ENCODE assay signal across 17 cellular contexts in genomic region chr7:94133460-94133859, GRCh38.
DNase-seq lines count a peak whose midpoint lies in the region; ATAC-seq and TF ChIP-seq lines count a peak whose summit lies in the region.
"Had no signal": no experiment of that assay in that cellular context is flagged by ENCODE, and none has a peak within 500 bp of the region (broad histone marks: within the 10 kb centered on the region; RNA-seq: fewer than 3 reads in every experiment).

No MANE protein-coding gene starts in this region.

- H3K4me2 ChIP-seq in osteoblast (ENCODE audit: insufficient read depth, low read length): peak overlapping the region; percentile 2

- H3K9me3 ChIP-seq in osteoblast (ENCODE audit: low read depth, low read length): no peaks in the 10 kb centered on the region
- H3K9me3 ChIP-seq: sigmoid colon, uterus had no signal

- TF ChIP-seq CTCF in osteoblast (IDR thresholded peaks at IDR 0.05; ENCODE audit: extremely low read depth, low read depth, low read length): no peak

- H3K4me3 ChIP-seq in osteoblast (ENCODE audit: insufficient read depth, low read length): no peak overlapping the region
- H3K4me3 ChIP-seq: K562, sigmoid colon, uterus had no signal

- ATAC-seq in GM18868 (IDR thresholded peaks at IDR 0.05; ENCODE audit: unreplicated experiment): peak; percentile 91
- ATAC-seq in HG02798 (IDR thresholded peaks at IDR 0.05; ENCODE audit: poor library complexity, unreplicated experiment): peak; percentile 65
- no peak for ATAC-seq in HG03097 (IDR thresholded peaks at IDR 0.05; ENCODE audit: low FRiP score, unreplicated experiment)
- ATAC-seq: activated CD4-positive, alpha-beta T cell treated with anti-CD3 and anti-CD28 coated beads for 36 hours; K562; left lobe of liver; natural killer cell; T-helper 17 cell had no signal

- no peaks in the 10 kb centered on the region for H3K36me3 ChIP-seq in osteoblast (ENCODE audit: insufficient read depth, low read length)
- H3K36me3 ChIP-seq: sigmoid colon, uterus had no signal

- no peaks in the 10 kb centered on the region for H3K79me2 ChIP-seq in osteoblast (ENCODE audit: insufficient read depth, low read length)

- peaks cover 25% of the 10 kb centered on the region for H3K4me1 ChIP-seq in osteoblast (ENCODE audit: insufficient read depth, low read length)
- H3K4me1 ChIP-seq: uterus had no signal

- no peaks in the 10 kb centered on the region for H4K20me1 ChIP-seq in osteoblast (ENCODE audit: insufficient read depth, low read length)

- H3K27ac ChIP-seq in osteoblast (ENCODE audit: low read depth, low read length): no peak overlapping the region
- H3K27ac ChIP-seq: sigmoid colon, uterus had no signal

- DNase-seq in astrocyte of the hippocampus (ENCODE audit: low read depth, low spot score) (peak; percentile 94), osteoblast (ENCODE audit: insufficient read length, low spot score, missing footprints) (no peak), HuH-7 (ENCODE audit: low spot score) (no peak), hippocampal formation (lab: John Stamatoyannopoulos, UW) (no peak), midbrain (lab: John Stamatoyannopoulos, UW) (no peak)
- DNase-seq: activated CD4-positive, alpha-beta T cell treated with anti-CD3 and anti-CD28 coated beads for 36 hours; activated T-cell treated with anti-CD3 and anti-CD28 coated beads, Interleukin-2, amount 50 U/mL, for 1 hour; natural killer cell; NCI-H748 treated with DMSO at 0.1 percent for 48 hours; sigmoid colon; T-helper 17 cell; uterus had no signal

- H2AFZ ChIP-seq in osteoblast (ENCODE audit: low read length): peak overlapping the region; percentile 32

- no peaks in the 10 kb centered on the region for H3K27me3 ChIP-seq in osteoblast (ENCODE audit: insufficient read depth, low read length)
- H3K27me3 ChIP-seq: sigmoid colon, uterus had no signal
